9 cellular contexts compared by ENCODE assay signal in the genomic region with DNA sequence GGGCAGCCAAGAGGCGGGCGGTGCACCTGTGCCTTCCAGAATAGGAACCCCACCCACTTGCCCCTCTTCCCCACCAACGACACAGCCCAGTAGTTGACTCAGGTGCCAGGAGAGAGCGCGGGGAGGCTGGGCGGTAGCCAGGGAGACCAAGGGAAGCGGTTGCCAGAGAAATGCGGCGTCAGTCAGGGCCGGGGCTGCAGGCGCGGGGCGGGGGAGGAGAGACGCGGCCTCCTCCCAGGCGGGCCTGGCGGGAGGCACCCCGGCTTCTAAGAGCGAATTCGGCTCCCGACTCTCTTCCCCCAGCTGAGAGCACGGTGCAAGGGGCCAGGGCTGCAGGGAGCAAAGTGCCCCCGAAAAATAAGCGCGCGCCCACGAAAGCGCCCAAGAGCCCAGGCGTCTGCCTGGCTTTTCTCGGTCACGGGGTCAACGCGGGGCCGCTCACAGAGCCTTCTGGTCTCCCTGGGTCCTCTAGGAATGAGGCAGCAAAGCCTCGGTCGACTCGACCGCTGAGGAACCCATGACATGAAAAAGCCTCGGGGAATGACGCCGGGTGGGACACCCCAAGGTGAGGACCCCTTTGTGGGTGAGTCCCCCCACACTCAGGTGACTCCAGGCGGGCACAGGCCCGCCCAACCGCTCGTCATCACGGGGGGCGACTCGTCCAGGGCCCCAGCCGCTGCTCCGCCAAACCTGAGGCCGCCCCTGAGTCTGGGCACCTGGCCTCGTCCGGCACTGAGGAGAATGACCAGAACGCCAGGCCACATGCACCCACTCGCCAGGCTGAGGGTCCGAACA. TPM values are rescaled to one million over a fixed set of nuclear protein-coding genes. Genes with fewer than 3 reads are reported as not detected.
A peak's percentile ranks its signal among the peaks of the same experiment; 100 is the strongest.
DNase-seq lines count a peak whose midpoint lies in the region; ATAC-seq and TF ChIP-seq lines count a peak whose summit lies in the region.
"Had no signal": no experiment of that assay in that cellular context is flagged by ENCODE, and none has a peak within 500 bp of the region (broad histone marks: within the 10 kb centered on the region; RNA-seq: fewer than 3 reads in every experiment).

No MANE protein-coding gene starts in this region.

- H3K27me3 Mint-ChIP-seq in endothelial cell (ENCODE audit: unreplicated experiment): peaks cover 24% of the 10 kb centered on the region

- no peak overlapping the region for H3K27ac Mint-ChIP-seq in endothelial cell (ENCODE audit: unreplicated experiment)

- H3K4me3 Mint-ChIP-seq in endothelial cell (ENCODE audit: unreplicated experiment): peak overlapping the region; percentile 59

- peak overlapping the region; percentile 30 for H3K4me2 ChIP-seq in parathyroid adenoma (ENCODE audit: low read length)

- peak overlapping the region; percentile 85 for H3K27ac ChIP-seq in parathyroid adenoma
- H3K27ac ChIP-seq: neutrophil had no signal

- H3K4me1 ChIP-seq in parathyroid adenoma: no peaks in the 10 kb centered on the region

- no peaks in the 10 kb centered on the region for H3K36me3 Mint-ChIP-seq in endothelial cell (ENCODE audit: low read depth, unreplicated experiment)

- peak overlapping the region; percentile 58 for H2AFZ ChIP-seq in parathyroid adenoma

- H3K9me3 ChIP-seq in parathyroid adenoma (ENCODE audit: control insufficient read depth, low read length): no peaks in the 10 kb centered on the region
- H3K9me3 ChIP-seq: neutrophil had no signal

- in situ Hi-C loops in GM13977 (cut with MboI; ENCODE audit: low pct_unique_long_range_greater_than_20kb, low sequenced_read_pairs, unreplicated experiment): no loop called here

- no peaks in the 10 kb centered on the region for H3K9me3 Mint-ChIP-seq in endothelial cell (ENCODE audit: unreplicated experiment)

- H3K36me3 ChIP-seq in parathyroid adenoma (ENCODE audit: control insufficient read depth, insufficient read depth, low read length): no peaks in the 10 kb centered on the region
- H3K36me3 ChIP-seq: neutrophil had no signal

- DNase-seq in DMS79 treated with DMSO at 0.1 percent for 48 hours (lab: John Stamatoyannopoulos, UW) (peak; percentile 44), NCI-H2171 (lab: John Stamatoyannopoulos, UW) (peak; percentile 46), endothelial cell (ENCODE audit: low spot score) (no peak), OCI-M2 (lab: John Stamatoyannopoulos, UW; ENCODE audit: unreplicated experiment) (no peak), GM13977 (ENCODE audit: low spot score) (no peak)

- no peak overlapping the region for H3K4me3 ChIP-seq in parathyroid adenoma (ENCODE audit: low read depth, low read length)

- H3K27me3 ChIP-seq in parathyroid adenoma (ENCODE audit: control insufficient read depth, insufficient read depth, low read length): no peaks in the 10 kb centered on the region

- TF ChIP-seq CTCF in endothelial cell (IDR thresholded peaks at IDR 0.05; ENCODE audit: unreplicated experiment): no peak
- no peak for TF ChIP-seq CTCF in parathyroid adenoma (IDR thresholded peaks at IDR 0.05)
- TF ChIP-seq CTCF in GM13977 (IDR thresholded peaks at IDR 0.05; ENCODE audit: extremely low read depth, insufficient read depth, missing control alignments): no peak

- no peak overlapping the region for H3K9ac ChIP-seq in parathyroid adenoma

- ATAC-seq in HG02588 (IDR thresholded peaks at IDR 0.05; ENCODE audit: unreplicated experiment) (no peak), HG03108 (IDR thresholded peaks at IDR 0.05; ENCODE audit: unreplicated experiment) (no peak)

- peaks cover 7% of the 10 kb centered on the region for H3K4me1 Mint-ChIP-seq in endothelial cell (ENCODE audit: unreplicated experiment)

- no peaks in the 10 kb centered on the region for H3K79me2 ChIP-seq in parathyroid adenoma

RNA-seq across cellular contexts. Expression of a gene that starts 0.7 kb away (rescaled TPM):
- not detected for total RNA-seq in endothelial cell (ENCODE audit: unreplicated experiment)

Comparison
In these comparisons a context has a peak if more than half of its experiments do, and no peak if none do; other contexts are left out.
1. DNase-seq: peak in DMS79 treated with DMSO at 0.1 percent for 48 hours (single experiment) and NCI-H2171 (single experiment); none in endothelial cell (single experiment), OCI-M2 (single experiment) and GM13977 (single experiment).